Comparison of ENCODE assay signal across 16 cellular contexts in the genomic region with DNA sequence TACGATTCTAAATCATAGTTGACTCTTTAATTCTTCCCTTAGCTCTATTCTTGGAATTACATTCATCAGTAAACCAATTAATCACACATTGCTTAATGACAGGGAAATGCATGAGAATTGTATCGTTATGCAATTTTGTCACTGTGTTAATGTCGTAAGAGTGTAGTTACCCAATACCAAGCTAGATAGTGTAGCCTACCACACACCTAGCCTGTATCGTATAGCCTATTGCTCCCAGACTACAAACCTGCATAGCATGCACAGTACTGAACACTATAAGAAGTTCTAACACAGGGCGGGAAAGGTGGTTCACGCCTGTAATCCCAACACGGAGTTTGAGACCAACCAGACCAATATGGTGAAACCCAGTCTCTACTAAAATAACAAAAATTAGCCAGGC. TPM values are rescaled to one million over a fixed set of nuclear protein-coding genes. Genes with fewer than 3 reads are reported as not detected.
DNase-seq lines count a peak whose midpoint lies in the region; ATAC-seq and TF ChIP-seq lines count a peak whose summit lies in the region.
"Had no signal": no experiment of that assay in that cellular context is flagged by ENCODE, and none has a peak within 500 bp of the region (broad histone marks: within the 10 kb centered on the region; RNA-seq: fewer than 3 reads in every experiment).

No MANE protein-coding gene starts in this region.

- peak; percentile 94 for ATAC-seq in esophagus mucosa

- H3K4me1 ChIP-seq in trophoblast cell (ENCODE audit: control insufficient read depth in 1 of 2, insufficient read depth in 2 of 2, low read length in 2 of 2): peaks cover 0 to 2% of the 10 kb centered on the region in 2 experiments

- H2AK5ac ChIP-seq in trophoblast cell (ENCODE audit: low read length): no peak overlapping the region

- no peak overlapping the region for H3K4me2 ChIP-seq in trophoblast cell (ENCODE audit: low read length)

- no peak overlapping the region for H2BK12ac ChIP-seq in trophoblast cell (ENCODE audit: low read length)

- no peak overlapping the region for H2AFZ ChIP-seq in trophoblast cell (ENCODE audit: insufficient read depth, low read length, poor library complexity)

- H3K27me3 ChIP-seq in trophoblast cell (ENCODE audit: insufficient read depth, low read length): no peaks in the 10 kb centered on the region
- H3K27me3 ChIP-seq: heart left ventricle, spleen had no signal

- peak overlapping the region; percentile 72 for H3K4ac ChIP-seq in trophoblast cell (ENCODE audit: low read depth, low read length)

- WGBS in trophoblast cell (ENCODE audit: extremely low coverage, insufficient coverage, insufficient read length): no CpG with 5 or more reads among the region's 7 CpGs

- no peak overlapping the region for H3K9ac ChIP-seq in trophoblast cell (ENCODE audit: low read length)

- no peak overlapping the region for H2BK5ac ChIP-seq in trophoblast cell (ENCODE audit: low read depth, low read length, poor library complexity)

- peaks cover 32 to 36% of the 10 kb centered on the region in 2 experiments for H3K36me3 ChIP-seq in trophoblast cell (ENCODE audit: control insufficient read depth in 1 of 2, insufficient read depth in 2 of 2, low read length in 2 of 2)
- H3K36me3 ChIP-seq: thoracic aorta had no signal

- H3K18ac ChIP-seq in trophoblast cell (ENCODE audit: low read length): no peak overlapping the region

- DNase-seq in NOMO-1 (lab: John Stamatoyannopoulos, UW; ENCODE audit: unreplicated experiment in 2 of 2) (peak; percentile 51 to 84), trophoblast cell (peak in 1 of 2 donors; percentile 77), mucosa of gallbladder (ENCODE audit: low spot score) (no peak), erythroblast (lab: John Stamatoyannopoulos, UW) (no peak), NCI-H2107 (lab: John Stamatoyannopoulos, UW) (no peak)
- DNase-seq: activated T-cell treated with anti-CD3 and anti-CD28 coated beads, Interleukin-2, amount 50 U/mL, for 1 hour; heart left ventricle; left ventricle myocardium inferior; NCI-H1694; NCI-H748 treated with DMSO at 0.1 percent for 48 hours; spleen had no signal

- no peak overlapping the region for H4K91ac ChIP-seq in trophoblast cell (ENCODE audit: low read depth, low read length)

- no peak overlapping the region for H3K27ac ChIP-seq in trophoblast cell (ENCODE audit: low read depth, low read length)
- H3K27ac ChIP-seq: heart left ventricle, left ventricle myocardium inferior, SK-N-MC, thoracic aorta had no signal

- H4K12ac ChIP-seq in trophoblast cell (ENCODE audit: low read depth, low read length): no peak overlapping the region

- no peak overlapping the region for H4K8ac ChIP-seq in trophoblast cell (ENCODE audit: low read depth, low read length)

- H2BK120ac ChIP-seq in trophoblast cell (ENCODE audit: insufficient read depth, low read length, poor library complexity): no peak overlapping the region

- no peaks in the 10 kb centered on the region for H3K79me1 ChIP-seq in trophoblast cell (ENCODE audit: low read length)

- H3K23ac ChIP-seq in trophoblast cell (ENCODE audit: low read length): no peak overlapping the region

- H3K79me2 ChIP-seq in trophoblast cell (ENCODE audit: control insufficient read depth, insufficient read depth, low read length, poor library complexity): peaks cover 22% of the 10 kb centered on the region

- H3K9me3 ChIP-seq in trophoblast cell (ENCODE audit: insufficient read depth, low read depth, low read length): no peaks in the 10 kb centered on the region
- H3K9me3 ChIP-seq: left ventricle myocardium inferior, spleen, thoracic aorta had no signal

- peak; percentile 19 for TF ChIP-seq POLR2A in GM19099 (IDR thresholded peaks at IDR 0.05; ENCODE audit: extremely low read depth, insufficient read length, low read depth)
- TF ChIP-seq POLR2A in erythroblast (IDR thresholded peaks at IDR 0.05; ENCODE audit: low read length): no peak

- H3K4me3 ChIP-seq in trophoblast cell (ENCODE audit: low read depth, low read length): no peak overlapping the region
- H3K4me3 ChIP-seq: heart left ventricle, left ventricle myocardium inferior, SK-N-MC, spleen, thoracic aorta had no signal

- H3K14ac ChIP-seq in trophoblast cell (ENCODE audit: low read length): no peak overlapping the region

RNA-seq across cellular contexts. Expression of a gene that starts 24.7 kb away (rescaled TPM):
- total RNA-seq in esophagus mucosa (415 TPM), mucosa of gallbladder (402 TPM)
- 959 and 960 TPM in 2 replicates for polyA plus RNA-seq in trophoblast cell (2013)

RNA-seq across cellular contexts. Expression of a gene that starts 35.3 kb away (rescaled TPM):
- total RNA-seq in esophagus mucosa (not detected), mucosa of gallbladder (0.49 TPM)
- polyA plus RNA-seq in trophoblast cell (2013): 0.01 TPM in 1 of 2 replicates, not detected in the other
- total RNA-seq: osteocyte, thoracic aorta had no signal

Comparison
In these comparisons a context has a peak if more than half of its experiments do, and no peak if none do; other contexts are left out.
1. DNase-seq: peak in NOMO-1 (2 of 2); none in mucosa of gallbladder (single experiment), erythroblast (0 of 2) and NCI-H2107 (single experiment).